8 cellular contexts compared by ENCODE assay signal in genomic region chr6:137870744-137871247, GRCh38. TPM values are rescaled to one million over a fixed set of nuclear protein-coding genes. Genes with fewer than 3 reads are reported as not detected.
DNase-seq lines count a peak whose midpoint lies in the region; ATAC-seq and TF ChIP-seq lines count a peak whose summit lies in the region.

No MANE protein-coding gene starts in this region.

- H3K27me3 ChIP-seq in rectal smooth muscle tissue (ENCODE audit: control insufficient read depth, insufficient read depth, low read length): no peaks in the 10 kb centered on the region

- H3K36me3 ChIP-seq in rectal smooth muscle tissue (ENCODE audit: control insufficient read depth, insufficient read depth, low read length): peaks cover 12% of the 10 kb centered on the region

- no peaks in the 10 kb centered on the region for H3K27me3 Mint-ChIP-seq in central memory CD8-positive, alpha-beta T cell

- H3K4me3 Mint-ChIP-seq in central memory CD8-positive, alpha-beta T cell: peak overlapping the region; percentile 86

- ATAC-seq in GM19351 (IDR thresholded peaks at IDR 0.05; ENCODE audit: unreplicated experiment): peak; percentile 28
- ATAC-seq in central memory CD8-positive, alpha-beta T cell (replicated peaks; ENCODE audit: extremely low read depth, poor library complexity, severe bottlenecking): peak; percentile 7
- no peak for ATAC-seq in omental fat pad (ENCODE audit: low FRiP score)
- ATAC-seq in GM18519 (IDR thresholded peaks at IDR 0.05; ENCODE audit: low FRiP score, unreplicated experiment): no peak

- H3K4me1 Mint-ChIP-seq in central memory CD8-positive, alpha-beta T cell: peaks cover 84% of the 10 kb centered on the region

- peak overlapping the region; percentile 99 for H3K27ac Mint-ChIP-seq in central memory CD8-positive, alpha-beta T cell (ENCODE audit: low read depth)

- DNase-seq in AG09309 (ENCODE audit: low read depth) (no peak), NCI-H82 (lab: John Stamatoyannopoulos, UW) (peak; percentile 47), omental fat pad (ENCODE audit: low spot score) (no peak), NCI-H1048 (lab: John Stamatoyannopoulos, UW) (no peak)
- DNase-seq in central memory CD8-positive, alpha-beta T cell (ENCODE audit: low spot score in 2 of 2): peak; percentile 40 to 60

- peak overlapping the region; percentile 40 for H3K27ac ChIP-seq in rectal smooth muscle tissue (ENCODE audit: low read depth, low read length)

- peaks cover 98% of the 10 kb centered on the region for H3K36me3 Mint-ChIP-seq in central memory CD8-positive, alpha-beta T cell (ENCODE audit: insufficient read depth)

- H3K9me3 Mint-ChIP-seq in central memory CD8-positive, alpha-beta T cell: no peaks in the 10 kb centered on the region

- peaks cover 16% of the 10 kb centered on the region for H3K4me1 ChIP-seq in rectal smooth muscle tissue (ENCODE audit: control insufficient read depth, insufficient read depth, low read length)

- H3K4me3 ChIP-seq in AG09309 (ENCODE audit: control insufficient read depth, low read depth, low read length): peak overlapping the region; percentile 91
- peak overlapping the region; percentile 57 for H3K4me3 ChIP-seq in rectal smooth muscle tissue (ENCODE audit: low read length)

- no peak overlapping the region for H3K9ac ChIP-seq in rectal smooth muscle tissue (ENCODE audit: low read length)

- TF ChIP-seq CTCF in AG09309 (IDR thresholded peaks at IDR 0.05; ENCODE audit: control insufficient read depth, insufficient read depth, low read depth, low read length, missing control alignments): peak; percentile 29
- no peak for TF ChIP-seq CTCF in omental fat pad (IDR thresholded peaks at IDR 0.05)

RNA-seq across cellular contexts. Expression of gene TNFAIP3, which starts 3.7 kb away (rescaled TPM):
- 100 to 1,000 TPM in 1 of 4 donors, 10 to 100 TPM in 3; 24.2 to 250 (median 44.5) TPM for total RNA-seq in omental fat pad

Comparison
In these comparisons a context has a peak if more than half of its experiments do, and no peak if none do; other contexts are left out.
1. DNase-seq: peak in NCI-H82 (single experiment) and central memory CD8-positive, alpha-beta T cell (2 of 2); none in AG09309 (single experiment), omental fat pad (single experiment) and NCI-H1048 (single experiment).
2. ATAC-seq: peak in GM19351 (single experiment) and central memory CD8-positive, alpha-beta T cell (single experiment); none in omental fat pad (single experiment) and GM18519 (single experiment).